ENCODE assay signal across 31 cellular contexts in the genomic region with DNA sequence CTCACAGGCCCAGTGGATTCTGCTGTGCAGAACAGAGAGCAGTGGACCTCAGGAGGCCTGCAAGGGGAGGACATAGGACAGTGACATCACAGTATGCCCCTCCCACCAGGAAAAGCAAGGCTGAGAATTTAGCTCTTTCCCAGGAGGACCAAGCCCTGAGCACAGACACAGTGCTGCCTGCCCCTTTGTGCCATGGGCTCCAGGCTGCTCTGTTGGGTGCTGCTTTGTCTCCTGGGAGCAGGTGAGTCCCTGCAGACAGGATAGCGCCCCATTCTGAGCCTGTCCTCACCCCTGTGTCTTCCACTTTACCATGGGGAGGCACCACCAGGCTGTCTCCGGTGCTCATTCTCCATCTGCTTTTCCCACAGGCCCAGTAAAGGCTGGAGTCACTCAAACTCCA.
A peak's percentile ranks its signal among the peaks of the same experiment; 100 is the strongest.
DNase-seq lines count a peak whose midpoint lies in the region; ATAC-seq lines count a peak whose summit lies in the region.
"Had no signal": no experiment of that assay in that cellular context is flagged by ENCODE, and none has a peak within 500 bp of the region (broad histone marks: within the 10 kb centered on the region; RNA-seq: fewer than 3 reads in every experiment).

No MANE protein-coding gene starts in this region.

- intact Hi-C loops in CD4-positive, alpha-beta memory T cell (cut with micrococcal nuclease), result loop anchor here (1.0 to 2.0 kb wide), 2 partner anchors 478 to 488 kb away; no protein-coding TSS in a partner anchor
- intact Hi-C loops in naive thymus-derived CD4-positive, alpha-beta T cell (cut with micrococcal nuclease), result loop anchor here (1.0 to 10.0 kb wide), 8 partner anchors 18 to 894 kb away; no protein-coding TSS in a partner anchor

- H3K9me3 Mint-ChIP-seq in activated CD4-positive, alpha-beta T cell treated with anti-CD3 and anti-CD28 coated beads, Interleukin-2, amount 10 ng/mL, durations not matched to agents 7 days and 5 days, result no peaks in the 10 kb centered on the region
- H3K9me3 Mint-ChIP-seq in CD4-positive, alpha-beta memory T cell, result peaks cover 0 to 2% (median 0%) of the 10 kb centered on the region in 8 donors
- no peaks in the 10 kb centered on the region for H3K9me3 Mint-ChIP-seq in activated CD4-positive, alpha-beta memory T cell treated with anti-CD3 and anti-CD28 coated beads, Interleukin-2, amount 10 ng/mL, durations not matched to agents 7 days and 5 days
- no peaks in the 10 kb centered on the region for H3K9me3 Mint-ChIP-seq in naive thymus-derived CD4-positive, alpha-beta T cell
- H3K9me3 Mint-ChIP-seq: memory B cell, neural crest cell had no signal

- H3K27ac Mint-ChIP-seq in activated CD4-positive, alpha-beta T cell treated with anti-CD3 and anti-CD28 coated beads, Interleukin-2, amount 10 ng/mL, durations not matched to agents 7 days and 5 days, result peak overlapping the region; percentile 80
- H3K27ac Mint-ChIP-seq in CD4-positive, alpha-beta memory T cell, result peak overlapping the region in 6 of 7 donors; percentile 38 to 86 (median 59)
- H3K27ac Mint-ChIP-seq in activated CD4-positive, alpha-beta memory T cell treated with anti-CD3 and anti-CD28 coated beads, Interleukin-2, amount 10 ng/mL, durations not matched to agents 7 days and 5 days, result peak overlapping the region; percentile 36
- H3K27ac Mint-ChIP-seq in naive thymus-derived CD4-positive, alpha-beta T cell, result peak overlapping the region in 8 of 9 donors; percentile 15 to 92 (median 82)
- H3K27ac Mint-ChIP-seq: memory B cell had no signal

- no peak for ATAC-seq in naive thymus-derived CD4-positive, alpha-beta T cell
- ATAC-seq in HG03280 (IDR thresholded peaks at IDR 0.05; ENCODE audit: unreplicated experiment), result no peak
- ATAC-seq: left lung, pancreas had no signal

- DNase-seq in activated CD4-positive, alpha-beta T cell treated with anti-CD3 and anti-CD28 coated beads, Interleukin-2, amount 10 ng/mL, durations not matched to agents 7 days and 5 days, result no peak
- DNase-seq in activated CD4-positive, alpha-beta T cell treated with anti-CD3 and anti-CD28 coated beads for 48 hours, result no peak
- no peak for DNase-seq in CD4-positive, alpha-beta memory T cell
- no peak for DNase-seq in activated CD4-positive, alpha-beta memory T cell treated with anti-CD3 and anti-CD28 coated beads, Interleukin-2, amount 10 ng/mL, durations not matched to agents 7 days and 5 days
- no peak for DNase-seq in naive thymus-derived CD4-positive, alpha-beta T cell
- DNase-seq in RKO (ENCODE audit: low spot score) (no peak), NCI-H446 treated with DMSO at 0.1 percent for 48 hours (lab: John Stamatoyannopoulos, UW) (no peak)
- DNase-seq: activated effector memory CD4-positive, alpha-beta T cell treated with anti-CD3 and anti-CD28 coated beads, Interleukin-2, amount 50 U/mL, for 16 hours; amygdala; brain microvascular endothelial cell; cerebellar nuclear complex; foreskin fibroblast; HCEC 1CT; head of caudate nucleus; KG1; left lung; MG63; NCI-H1105 treated with DMSO at 0.1 percent for 48 hours; NCI-H187 treated with DMSO at 0.1 percent for 48 hours; NCI-H2171; NCI-H524; pancreas; retina; testis had no signal

- H3K27me3 ChIP-seq in CD4-positive, alpha-beta memory T cell (ENCODE audit: insufficient read depth, low read length), result no peaks in the 10 kb centered on the region
- H3K27me3 ChIP-seq in naive thymus-derived CD4-positive, alpha-beta T cell (ENCODE audit: control insufficient read depth in 2 of 2, insufficient read depth in 2 of 2, low read length in 2 of 2), result no peaks in the 10 kb centered on the region
- H3K27me3 ChIP-seq: brain microvascular endothelial cell, MG63, pancreas, testis, vagina had no signal

- H3K4me3 Mint-ChIP-seq in activated CD4-positive, alpha-beta T cell treated with anti-CD3 and anti-CD28 coated beads, Interleukin-2, amount 10 ng/mL, durations not matched to agents 7 days and 5 days, result peak overlapping the region; percentile 39
- H3K4me3 Mint-ChIP-seq in CD4-positive, alpha-beta memory T cell, result peak overlapping the region in 7 of 8 donors; percentile 46 to 84 (median 67)
- peak overlapping the region; percentile 19 for H3K4me3 Mint-ChIP-seq in activated CD4-positive, alpha-beta memory T cell treated with anti-CD3 and anti-CD28 coated beads, Interleukin-2, amount 10 ng/mL, durations not matched to agents 7 days and 5 days
- peak overlapping the region; percentile 45 to 87 (median 71) for H3K4me3 Mint-ChIP-seq in naive thymus-derived CD4-positive, alpha-beta T cell
- H3K4me3 Mint-ChIP-seq: memory B cell, neural crest cell had no signal

- H3K4me1 ChIP-seq in CD4-positive, alpha-beta memory T cell (ENCODE audit: insufficient read depth, low read length), result peaks cover 25% of the 10 kb centered on the region
- peaks cover 0 to 24% of the 10 kb centered on the region in 2 donors for H3K4me1 ChIP-seq in naive thymus-derived CD4-positive, alpha-beta T cell (ENCODE audit: control insufficient read depth in 2 of 2, insufficient read depth in 2 of 2, low read length in 2 of 2)
- H3K4me1 ChIP-seq: A549, esophagus muscularis mucosa, left lung, testis, vagina had no signal

- no peaks in the 10 kb centered on the region for H3K36me3 ChIP-seq in CD4-positive, alpha-beta memory T cell (ENCODE audit: insufficient read depth, low read length)
- no peaks in the 10 kb centered on the region for H3K36me3 ChIP-seq in naive thymus-derived CD4-positive, alpha-beta T cell (ENCODE audit: control insufficient read depth in 2 of 3, insufficient read depth in 3 of 3, low read length in 3 of 3)
- H3K36me3 ChIP-seq: brain microvascular endothelial cell, esophagus muscularis mucosa, left lung, MG63, pancreas, vagina had no signal

- H3K27ac ChIP-seq in CD4-positive, alpha-beta memory T cell (ENCODE audit: low read depth, low read length), result peak overlapping the region; percentile 40
- H3K27ac ChIP-seq in naive thymus-derived CD4-positive, alpha-beta T cell (ENCODE audit: low read depth, low read length), result peak overlapping the region; percentile 52
- H3K27ac ChIP-seq: A549, brain microvascular endothelial cell, esophagus muscularis mucosa, left lung, pancreas, SK-N-MC, testis, vagina had no signal

- no peaks in the 10 kb centered on the region for H3K9me3 ChIP-seq in CD4-positive, alpha-beta memory T cell (ENCODE audit: control insufficient read depth in 1 of 2, low read length in 2 of 2)
- no peaks in the 10 kb centered on the region for H3K9me3 ChIP-seq in naive thymus-derived CD4-positive, alpha-beta T cell (ENCODE audit: control insufficient read depth in 2 of 3, low read length in 3 of 3)
- H3K9me3 ChIP-seq: A549, esophagus muscularis mucosa, left lung, MG63, pancreas, testis, vagina had no signal

- no peak overlapping the region for H3K4me3 ChIP-seq in CD4-positive, alpha-beta memory T cell (ENCODE audit: low read length in 2 of 2)
- no peak overlapping the region for H3K4me3 ChIP-seq in naive thymus-derived CD4-positive, alpha-beta T cell (ENCODE audit: low read length)
- H3K4me3 ChIP-seq: A549, esophagus muscularis mucosa, left lung, MG63, pancreas, SK-N-MC, testis, vagina had no signal

- H3K4me1 Mint-ChIP-seq in activated CD4-positive, alpha-beta T cell treated with anti-CD3 and anti-CD28 coated beads, Interleukin-2, amount 10 ng/mL, durations not matched to agents 7 days and 5 days, result peaks cover 13% of the 10 kb centered on the region
- H3K4me1 Mint-ChIP-seq in CD4-positive, alpha-beta memory T cell, result peaks cover 10 to 30% (median 19%) of the 10 kb centered on the region in 4 donors
- H3K4me1 Mint-ChIP-seq in activated CD4-positive, alpha-beta memory T cell treated with anti-CD3 and anti-CD28 coated beads, Interleukin-2, amount 10 ng/mL, durations not matched to agents 7 days and 5 days, result peaks cover 14% of the 10 kb centered on the region
- H3K4me1 Mint-ChIP-seq in naive thymus-derived CD4-positive, alpha-beta T cell, result peaks cover 5 to 40% (median 33%) of the 10 kb centered on the region in 7 donors
- H3K4me1 Mint-ChIP-seq: memory B cell had no signal

- H3K36me3 Mint-ChIP-seq in activated CD4-positive, alpha-beta T cell treated with anti-CD3 and anti-CD28 coated beads, Interleukin-2, amount 10 ng/mL, durations not matched to agents 7 days and 5 days (ENCODE audit: low read depth), result no peaks in the 10 kb centered on the region
- no peaks in the 10 kb centered on the region for H3K36me3 Mint-ChIP-seq in CD4-positive, alpha-beta memory T cell
- no peaks in the 10 kb centered on the region for H3K36me3 Mint-ChIP-seq in activated CD4-positive, alpha-beta memory T cell treated with anti-CD3 and anti-CD28 coated beads, Interleukin-2, amount 10 ng/mL, durations not matched to agents 7 days and 5 days (ENCODE audit: low read depth)
- H3K36me3 Mint-ChIP-seq in naive thymus-derived CD4-positive, alpha-beta T cell, result no peaks in the 10 kb centered on the region
- H3K36me3 Mint-ChIP-seq: memory B cell had no signal

- CTCF ChIA-PET in activated CD4-positive, alpha-beta T cell treated with anti-CD3 and anti-CD28 coated beads, Interleukin-2, amount 10 ng/mL, durations not matched to agents 7 days and 5 days (lab: Charles Lee), result interaction anchor here (1.1 to 1.8 kb wide), 4 partner anchors 17 to 493 kb away, joined by 3 to 5 read pairs (median 4); no protein-coding TSS in a partner anchor
- CTCF ChIA-PET in CD4-positive, alpha-beta memory T cell (lab: Charles Lee; ENCODE audit: partially characterized antibody), result interaction anchor here (1.0 to 10.4 kb wide), 6 partner anchors 9 to 490 kb away, joined by 3 to 104 read pairs (median 4); no protein-coding TSS in a partner anchor
- CTCF ChIA-PET in activated CD4-positive, alpha-beta memory T cell treated with anti-CD3 and anti-CD28 coated beads, Interleukin-2, amount 10 ng/mL, durations not matched to agents 7 days and 5 days (lab: Charles Lee), result interaction anchor here (1.5 to 4.4 kb wide), 3 partner anchors 13 to 490 kb away, joined by 5 to 37 read pairs (median 27); no protein-coding TSS in a partner anchor
- CTCF ChIA-PET in naive thymus-derived CD4-positive, alpha-beta T cell (lab: Charles Lee), result interaction anchor here (0.7 to 5.3 kb wide), 5 partner anchors 12 to 894 kb away, joined by 4 to 32 read pairs (median 4); no protein-coding TSS in a partner anchor

- H3K27me3 Mint-ChIP-seq in activated CD4-positive, alpha-beta T cell treated with anti-CD3 and anti-CD28 coated beads, Interleukin-2, amount 10 ng/mL, durations not matched to agents 7 days and 5 days, result peaks cover 6% of the 10 kb centered on the region
- peaks cover 0 to 7% of the 10 kb centered on the region in 2 donors for H3K27me3 Mint-ChIP-seq in CD4-positive, alpha-beta memory T cell
- H3K27me3 Mint-ChIP-seq in activated CD4-positive, alpha-beta memory T cell treated with anti-CD3 and anti-CD28 coated beads, Interleukin-2, amount 10 ng/mL, durations not matched to agents 7 days and 5 days, result peaks cover 13% of the 10 kb centered on the region
- H3K27me3 Mint-ChIP-seq in naive thymus-derived CD4-positive, alpha-beta T cell, result peaks cover 0 to 28% (median 10%) of the 10 kb centered on the region in 5 donors

- POLR2A ChIA-PET in activated CD4-positive, alpha-beta T cell treated with anti-CD3 and anti-CD28 coated beads, Interleukin-2, amount 10 ng/mL, durations not matched to agents 7 days and 5 days (lab: Charles Lee), result interaction anchor here (0.6 to 1.5 kb wide), 3 partner anchors 476 to 487 kb away, joined by 3 to 4 read pairs (median 4); no protein-coding TSS in a partner anchor
- POLR2A ChIA-PET in CD4-positive, alpha-beta memory T cell (lab: Charles Lee; ENCODE audit: partially characterized antibody), result interaction anchor here (1.2 to 6.7 kb wide), 8 partner anchors 17 to 682 kb away, joined by 3 to 116 read pairs (median 10); no protein-coding TSS in a partner anchor
- POLR2A ChIA-PET in activated CD4-positive, alpha-beta memory T cell treated with anti-CD3 and anti-CD28 coated beads, Interleukin-2, amount 10 ng/mL, durations not matched to agents 7 days and 5 days (lab: Charles Lee), result interaction anchor here (1.3 to 2.8 kb wide), 5 partner anchors 467 to 490 kb away, joined by 3 to 45 read pairs (median 10); no protein-coding TSS in a partner anchor
- POLR2A ChIA-PET in naive thymus-derived CD4-positive, alpha-beta T cell (lab: Charles Lee), result interaction anchor here (1.3 to 3.9 kb wide), 7 partner anchors 16 to 491 kb away, joined by 4 to 70 read pairs (median 29); no protein-coding TSS in a partner anchor

Comparison
In these comparisons a context has a peak if more than half of its experiments do, and no peak if none do; other contexts are left out.
1. H3K4me3 Mint-ChIP-seq: peak in every context shown above with its lines; median percentile 71 in naive thymus-derived CD4-positive, alpha-beta T cell; 67 in CD4-positive, alpha-beta memory T cell; 39 in activated CD4-positive, alpha-beta T cell treated with anti-CD3 and anti-CD28 coated beads, Interleukin-2, amount 10 ng/mL, durations not matched to agents 7 days and 5 days; 19 in activated CD4-positive, alpha-beta memory T cell treated with anti-CD3 and anti-CD28 coated beads, Interleukin-2, amount 10 ng/mL, durations not matched to agents 7 days and 5 days.